In the genomic region with DNA sequence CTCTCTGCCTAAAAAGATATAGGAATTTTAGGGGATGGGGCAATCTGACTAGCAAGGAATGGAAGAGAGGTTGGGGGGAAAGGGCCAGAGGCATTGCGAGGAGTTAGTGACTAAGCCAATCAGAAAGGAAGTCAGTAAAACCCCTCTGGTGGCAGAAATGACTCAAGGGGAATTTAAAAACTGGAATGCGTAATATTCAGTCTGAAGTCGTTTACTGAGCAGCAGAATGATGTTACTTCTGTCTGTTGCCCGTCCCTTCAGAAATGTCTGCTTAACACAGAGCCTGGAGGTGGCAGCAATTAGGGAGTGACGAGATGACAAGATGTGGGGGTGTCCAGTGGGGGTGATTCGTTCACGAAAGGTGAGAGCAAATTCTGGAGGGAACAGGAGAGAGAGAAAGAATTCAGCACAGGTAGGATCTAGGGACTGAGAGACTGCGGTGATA, we compare ENCODE assay signal across 8 cellular contexts.
DNase-seq lines count a peak whose midpoint lies in the region; ATAC-seq and TF ChIP-seq lines count a peak whose summit lies in the region.

No MANE protein-coding gene starts in this region.

- H3K9me3 Mint-ChIP-seq in activated CD4-positive, alpha-beta T cell treated with anti-CD3 and anti-CD28 coated beads, Interleukin-2, amount 10 ng/mL, durations not matched to agents 24 days and 14 days, result no peaks in the 10 kb centered on the region

- peak overlapping the region; percentile 93 for H3K27ac Mint-ChIP-seq in activated CD4-positive, alpha-beta T cell treated with anti-CD3 and anti-CD28 coated beads, Interleukin-2, amount 10 ng/mL, durations not matched to agents 24 days and 14 days

- TF ChIP-seq CTCF in GM12864 (IDR thresholded peaks at IDR 0.05; ENCODE audit: low read depth, low read length, missing control alignments), result no peak

- peaks cover 46% of the 10 kb centered on the region for H3K4me1 Mint-ChIP-seq in activated CD4-positive, alpha-beta T cell treated with anti-CD3 and anti-CD28 coated beads, Interleukin-2, amount 10 ng/mL, durations not matched to agents 24 days and 14 days

- intact Hi-C loops in activated CD4-positive, alpha-beta T cell treated with anti-CD3 and anti-CD28 coated beads, Interleukin-2, amount 10 ng/mL, durations not matched to agents 24 days and 14 days (cut with micrococcal nuclease), result loop anchor here (1.0 to 2.0 kb wide), 7 partner anchors 36 to 240 kb away; partner anchors contain the start of gene HSPA8

- peak overlapping the region; percentile 3; the same call in 1 of the 2 replicates for H3K4me3 ChIP-seq in GM12864 (ENCODE audit: low read depth, low read length)

- no peaks in the 10 kb centered on the region for H3K36me3 Mint-ChIP-seq in activated CD4-positive, alpha-beta T cell treated with anti-CD3 and anti-CD28 coated beads, Interleukin-2, amount 10 ng/mL, durations not matched to agents 24 days and 14 days (ENCODE audit: low read depth)

- peak; percentile 56 for ATAC-seq in HG02678 (IDR thresholded peaks at IDR 0.05; ENCODE audit: unreplicated experiment)

- DNase-seq in GM12864 (ENCODE audit: low read depth), result peak; percentile 53
- DNase-seq in activated CD4-positive, alpha-beta T cell treated with anti-CD3 and anti-CD28 coated beads, Interleukin-2, amount 10 ng/mL, durations not matched to agents 24 days and 14 days, result peak; percentile 77
- peak; percentile 29 for DNase-seq in left kidney (ENCODE audit: low read depth, low spot score)
- no peak for DNase-seq in NCI-H146 (lab: John Stamatoyannopoulos, UW)
- no peak for DNase-seq in medulla oblongata (ENCODE audit: extremely low spot score)
- DNase-seq in midbrain (lab: John Stamatoyannopoulos, UW), result no peak
- DNase-seq in COR-L47 (lab: John Stamatoyannopoulos, UW), result no peak

- H3K27me3 Mint-ChIP-seq in activated CD4-positive, alpha-beta T cell treated with anti-CD3 and anti-CD28 coated beads, Interleukin-2, amount 10 ng/mL, durations not matched to agents 24 days and 14 days, result no peaks in the 10 kb centered on the region

- peak overlapping the region; percentile 82 for H3K4me3 Mint-ChIP-seq in activated CD4-positive, alpha-beta T cell treated with anti-CD3 and anti-CD28 coated beads, Interleukin-2, amount 10 ng/mL, durations not matched to agents 24 days and 14 days

Comparison
In these comparisons a context has a peak if more than half of its experiments do, and no peak if none do; other contexts are left out.
1. DNase-seq: peak in GM12864 (single experiment), activated CD4-positive, alpha-beta T cell treated with anti-CD3 and anti-CD28 coated beads, Interleukin-2, amount 10 ng/mL, durations not matched to agents 24 days and 14 days (single experiment) and left kidney (single experiment); none in NCI-H146 (single experiment), medulla oblongata (single experiment), midbrain (single experiment) and COR-L47 (single experiment).